Comparison of ENCODE assay signal across 1 cellular context in genomic region chr5:177111720-177112394, GRCh38.
TF ChIP-seq lines count a peak whose summit lies in the region.

No MANE protein-coding gene starts in this region.

TF ChIP-seq in WTC11, 78 proteins besides CTCF, POLR2A, EP300 and RAD21 (continued from another document):
- no peak for TF ChIP-seq FOXP4 (CRISPR knock-in tag; IDR thresholded peaks at IDR 0.05)
- TF ChIP-seq ATF1 (CRISPR knock-in tag; IDR thresholded peaks at IDR 0.05) = no peak
- TF ChIP-seq ZNF671 (CRISPR knock-in tag; IDR thresholded peaks at IDR 0.05) = no peak
- TF ChIP-seq PRDM15 (CRISPR knock-in tag; IDR thresholded peaks at IDR 0.05) = peak; percentile 52; the same call in 1 of the 2 replicates
- TF ChIP-seq RELA (CRISPR knock-in tag; IDR thresholded peaks at IDR 0.05; ENCODE audit: borderline replicate concordance) = no peak
- TF ChIP-seq E2F4 (CRISPR knock-in tag; IDR thresholded peaks at IDR 0.05; ENCODE audit: borderline replicate concordance, low read depth) = no peak
- TF ChIP-seq TEAD1 (CRISPR knock-in tag; IDR thresholded peaks at IDR 0.05) = no peak
